Comparison of ENCODE assay signal across 16 cellular contexts in genomic region chr6:85632164-85632942, GRCh38. TPM values are rescaled to one million over a fixed set of nuclear protein-coding genes. Genes with fewer than 3 reads are reported as not detected.
DNase-seq lines count a peak whose midpoint lies in the region; ATAC-seq and TF ChIP-seq lines count a peak whose summit lies in the region.
"Had no signal": no experiment of that assay in that cellular context is flagged by ENCODE, and none has a peak within 500 bp of the region (broad histone marks: within the 10 kb centered on the region; RNA-seq: fewer than 3 reads in every experiment).

No MANE protein-coding gene starts in this region.

- no peaks in the 10 kb centered on the region for H3K27me3 Mint-ChIP-seq in activated CD8-positive, alpha-beta T cell treated with anti-CD3 and anti-CD28 coated beads for 36 hours

- ATAC-seq in left cardiac atrium = no peak
- ATAC-seq in activated CD8-positive, alpha-beta T cell treated with anti-CD3 and anti-CD28 coated beads for 36 hours = no peak

- no peaks in the 10 kb centered on the region for H3F3A ChIP-seq in Loucy (ENCODE audit: low read depth)
- H3F3A ChIP-seq in smooth muscle cell (ENCODE audit: low read depth) = no peaks in the 10 kb centered on the region

- H3K4me3 ChIP-seq in left ventricle myocardium inferior (no peak overlapping the region), Loucy (ENCODE audit: low read length, poor library complexity, severe bottlenecking) (no peak overlapping the region), smooth muscle cell (no peak overlapping the region), spleen (no peak overlapping the region)

- H3K9me3 ChIP-seq in left ventricle myocardium inferior (replicated peaks) = no peaks in the 10 kb centered on the region
- no peaks in the 10 kb centered on the region for H3K9me3 ChIP-seq in Loucy (ENCODE audit: insufficient read depth, low read depth, low read length)
- no peaks in the 10 kb centered on the region for H3K9me3 ChIP-seq in smooth muscle cell (replicated peaks; ENCODE audit: low read depth)
- H3K9me3 ChIP-seq in spleen = no peaks in the 10 kb centered on the region
- H3K9me3 ChIP-seq: BE2C had no signal

- H4K20me1 ChIP-seq in Loucy (ENCODE audit: insufficient read depth, low read length, poor library complexity, severe bottlenecking) (peaks cover 93% of the 10 kb centered on the region), smooth muscle cell (ENCODE audit: low read depth) (peaks cover 100% of the 10 kb centered on the region)

- H2AFZ ChIP-seq in Loucy (ENCODE audit: low read length) (no peak overlapping the region), smooth muscle cell (ENCODE audit: low read depth) (no peak overlapping the region)

- H3K79me2 ChIP-seq in Loucy (ENCODE audit: insufficient read depth, low read length) (peaks cover 97% of the 10 kb centered on the region), smooth muscle cell (ENCODE audit: low read depth) (peaks cover 100% of the 10 kb centered on the region)

- no peak for TF ChIP-seq POLR2A in spleen (IDR thresholded peaks at IDR 0.05)

- H3K36me3 Mint-ChIP-seq in activated CD8-positive, alpha-beta T cell treated with anti-CD3 and anti-CD28 coated beads for 36 hours (ENCODE audit: low read depth) = peaks cover 83% of the 10 kb centered on the region

- TF ChIP-seq CTCF in left ventricle myocardium inferior (IDR thresholded peaks at IDR 0.05; ENCODE audit: borderline replicate concordance) (no peak), Loucy (conservative IDR thresholded peaks at IDR 0.05; ENCODE audit: low read length) (no peak), smooth muscle cell (IDR thresholded peaks at IDR 0.05; ENCODE audit: borderline replicate concordance, insufficient read depth, poor library complexity, severe bottlenecking) (no peak), spleen (IDR thresholded peaks at IDR 0.05 in 8 of 11, conservative IDR thresholded peaks at IDR 0.05 in 3 of 11) (no peak)
- TF ChIP-seq CTCF in activated CD8-positive, alpha-beta T cell treated with anti-CD3 and anti-CD28 coated beads for 36 hours (IDR thresholded peaks at IDR 0.05) = no peak

- H3K27ac ChIP-seq in left ventricle myocardium inferior (replicated peaks) (peak overlapping the region; percentile 10), epithelial cell of prostate (peak overlapping the region; percentile 10), smooth muscle cell (ENCODE audit: low read depth) (peak overlapping the region; percentile 4), spleen (no peak overlapping the region)

- H3K4me1 ChIP-seq in left ventricle myocardium inferior (peaks cover 91% of the 10 kb centered on the region), Loucy (ENCODE audit: insufficient read depth, low read length, poor library complexity, severe bottlenecking) (peaks cover 43% of the 10 kb centered on the region), smooth muscle cell (ENCODE audit: low read depth) (no peaks in the 10 kb centered on the region), spleen (peaks cover 2 to 92% (median 5%) of the 10 kb centered on the region in 6 donors)
- H3K4me1 ChIP-seq: BE2C had no signal

- H3K4me2 ChIP-seq in Loucy (ENCODE audit: low read depth, low read length, poor library complexity, severe bottlenecking) (peak overlapping the region; percentile 35), smooth muscle cell (no peak overlapping the region)

- H3K27me3 ChIP-seq in left ventricle myocardium inferior (ENCODE audit: low read depth) (no peaks in the 10 kb centered on the region), Loucy (ENCODE audit: insufficient read depth, low read length, poor library complexity, severe bottlenecking) (no peaks in the 10 kb centered on the region), smooth muscle cell (ENCODE audit: low read depth) (no peaks in the 10 kb centered on the region), spleen (replicated peaks in 1 of 7) (no peaks in the 10 kb centered on the region)
- H3K27me3 ChIP-seq: BE2C had no signal

- H3K27ac Mint-ChIP-seq in activated CD8-positive, alpha-beta T cell treated with anti-CD3 and anti-CD28 coated beads for 36 hours = no peak overlapping the region

- no peaks in the 10 kb centered on the region for H3K9me3 Mint-ChIP-seq in activated CD8-positive, alpha-beta T cell treated with anti-CD3 and anti-CD28 coated beads for 36 hours
- H3K9me3 Mint-ChIP-seq: H9 had no signal

- intact Hi-C loops in left ventricle myocardium inferior (cut with micrococcal nuclease) (no loop called here), left cardiac atrium (cut with DNase I) (loop anchor here in 1 of 2 donors (5.0 kb wide), 1 partner anchor 35 kb away; no protein-coding TSS in a partner anchor), spleen (cut with DNase I; ENCODE audit: low total_unique reads) (no loop called here)
- intact Hi-C loops in activated CD8-positive, alpha-beta T cell treated with anti-CD3 and anti-CD28 coated beads for 36 hours (cut with micrococcal nuclease) = no loop called here

- 98% methylated on average over 6 of the region's 6 CpGs for WGBS in smooth muscle cell (ENCODE audit: low lambda C conversion rate)
- 88 to 99% (median 96%) methylated on average over 6 of the region's 6 CpGs for WGBS in spleen, 5 donors

- CTCF ChIA-PET in activated CD8-positive, alpha-beta T cell treated with anti-CD3 and anti-CD28 coated beads for 36 hours (lab: Charles Lee) = interaction anchor here (1.3 to 1.6 kb wide), 2 partner anchors 9 to 15 kb away, joined by 3 read pairs; no protein-coding TSS in a partner anchor

- peaks cover 58% of the 10 kb centered on the region for H3K4me1 Mint-ChIP-seq in activated CD8-positive, alpha-beta T cell treated with anti-CD3 and anti-CD28 coated beads for 36 hours (ENCODE audit: low read depth)

- H3K4me3 Mint-ChIP-seq in activated CD8-positive, alpha-beta T cell treated with anti-CD3 and anti-CD28 coated beads for 36 hours = no peak overlapping the region
- H3K4me3 Mint-ChIP-seq: H9 had no signal

- peaks cover 88% of the 10 kb centered on the region for H3K36me3 ChIP-seq in left ventricle myocardium inferior
- H3K36me3 ChIP-seq in Loucy (ENCODE audit: insufficient read depth, low read length) = peaks cover 92% of the 10 kb centered on the region
- peaks cover 51% of the 10 kb centered on the region for H3K36me3 ChIP-seq in smooth muscle cell (ENCODE audit: low read depth)
- peaks cover 0 to 100% (median 87%) of the 10 kb centered on the region in 6 donors for H3K36me3 ChIP-seq in spleen

- H3K9ac ChIP-seq in Loucy (ENCODE audit: low read depth, low read length, poor library complexity, severe bottlenecking) = no peak overlapping the region
- no peak overlapping the region for H3K9ac ChIP-seq in smooth muscle cell (ENCODE audit: low read depth)

- DNase-seq in left ventricle myocardium inferior (no peak), left cardiac atrium (no peak), epithelial cell of prostate (ENCODE audit: low read depth, low spot score) (no peak), smooth muscle cell (lab: John Stamatoyannopoulos, UW; ENCODE audit: unreplicated experiment) (no peak), spleen (no peak)
- no peak for DNase-seq in activated CD8-positive, alpha-beta T cell treated with anti-CD3 and anti-CD28 coated beads for 36 hours
- DNase-seq: BE2C; H9; KBM-7; NCI-H1092; NCI-H1436; NCI-H1930; NCI-H510A treated with DMSO at 0.1 percent for 48 hours; NCI-H748 treated with DMSO at 0.1 percent for 48 hours; NK-92 treated with Interleukin-12 subunit alpha and Interleukin-12 subunit beta, amount 100 ng/mL, for 24 hours had no signal

- POLR2A ChIA-PET in activated CD8-positive, alpha-beta T cell treated with anti-CD3 and anti-CD28 coated beads for 36 hours (lab: Charles Lee) = interaction anchor here (0.9 to 19.4 kb wide), 4 partner anchors 8 to 42 kb away, joined by 5 to 913 read pairs (median 76); partner anchors contain the start of gene SYNCRIP

- no peaks in the 10 kb centered on the region for H3K9me2 ChIP-seq in Loucy (replicated peaks; ENCODE audit: low read depth, low read length)

RNA-seq across cellular contexts. Expression of gene SYNCRIP, which starts 10.3 kb away (rescaled TPM):
- total RNA-seq in left ventricle myocardium inferior (61.2 TPM), left cardiac atrium (10 to 100 TPM; 48.7 to 84.9 TPM), smooth muscle cell (74.6 and 87.3 TPM in 2 replicates), spleen (10 to 100 TPM; 60.0 to 92.1 (median 75.7) TPM)
- polyA plus RNA-seq in smooth muscle cell (53.1 and 60.9 TPM in 2 replicates), spleen (10 to 100 TPM; 21.2 to 33.7 (median 29.0) TPM)
- total RNA-seq in activated CD8-positive, alpha-beta T cell treated with anti-CD3 and anti-CD28 coated beads for 36 hours = 100 to 1,000 TPM; 167 to 179 TPM

RNA-seq across cellular contexts. Expression of gene SNX14, which starts 38.7 kb away (rescaled TPM):
- total RNA-seq in left ventricle myocardium inferior = 33.7 TPM
- total RNA-seq in left cardiac atrium = 10 to 100 TPM; 38.0 to 39.5 TPM
- 123 and 134 TPM in 2 replicates for total RNA-seq in smooth muscle cell
- polyA plus RNA-seq in smooth muscle cell = 50.8 and 53.0 TPM in 2 replicates
- 100 to 1,000 TPM in 3 of 7 donors, 10 to 100 TPM in 4; 63.8 to 170 (median 87.4) TPM for total RNA-seq in spleen
- polyA plus RNA-seq in spleen = 10 to 100 TPM; 72.0 to 92.5 (median 90.4) TPM
- total RNA-seq in activated CD8-positive, alpha-beta T cell treated with anti-CD3 and anti-CD28 coated beads for 36 hours = 10 to 100 TPM; 53.9 to 54.1 TPM

Comparison
In these comparisons a context has a peak if more than half of its experiments do, and no peak if none do; other contexts are left out.
1. H3K27ac ChIP-seq: peak in left ventricle myocardium inferior (single experiment), epithelial cell of prostate (single experiment) and smooth muscle cell (single experiment); none in spleen (0 of 8).